ENCODE assay signal across 9 cellular contexts in genomic region chr2:135743860-135744259, GRCh38. TPM values are rescaled to one million over a fixed set of nuclear protein-coding genes. Genes with fewer than 3 reads are reported as not detected.
DNase-seq lines count a peak whose midpoint lies in the region; ATAC-seq lines count a peak whose summit lies in the region.
"Had no signal": no experiment of that assay in that cellular context is flagged by ENCODE, and none has a peak within 500 bp of the region (broad histone marks: within the 10 kb centered on the region; RNA-seq: fewer than 3 reads in every experiment).

No MANE protein-coding gene starts in this region.

- H3K27me3 ChIP-seq in neuronal stem cell (ENCODE audit: control insufficient read depth in 3 of 3, insufficient read depth in 3 of 3, low read depth in 1 of 3, low read length in 3 of 3) = no peaks in the 10 kb centered on the region

- no peak overlapping the region for H3K14ac ChIP-seq in neuronal stem cell (ENCODE audit: low read length)

- H3K4me2 ChIP-seq in neuronal stem cell (ENCODE audit: insufficient read depth, low read length, poor library complexity, severe bottlenecking) = no peak overlapping the region

- H3K9me3 ChIP-seq in neuronal stem cell (replicated peaks in 1 of 2; ENCODE audit: control insufficient read depth in 2 of 2, insufficient read depth in 1 of 2, low read depth in 1 of 2, low read length in 2 of 2) = no peaks in the 10 kb centered on the region

- H2AK5ac ChIP-seq in neuronal stem cell (ENCODE audit: low read depth, low read length) = no peak overlapping the region

- H3K36me3 ChIP-seq in neuronal stem cell (replicated peaks in 1 of 2; ENCODE audit: control insufficient read depth in 2 of 2, insufficient read depth in 2 of 2, low read length in 2 of 2) = peaks cover 4 to 49% of the 10 kb centered on the region in 2 donors

- H3K9ac ChIP-seq in neuronal stem cell (ENCODE audit: low read depth, low read length, poor library complexity) = no peak overlapping the region

- H2BK5ac ChIP-seq in neuronal stem cell (ENCODE audit: low read length) = no peak overlapping the region

- no peak overlapping the region for H2AFZ ChIP-seq in neuronal stem cell (ENCODE audit: low read length)

- H2BK12ac ChIP-seq in neuronal stem cell (ENCODE audit: low read length) = no peak overlapping the region

- H3K23ac ChIP-seq in neuronal stem cell (ENCODE audit: low read depth, low read length, poor library complexity) = no peak overlapping the region

- no peak overlapping the region for H3K18ac ChIP-seq in neuronal stem cell (ENCODE audit: low read length)

- no peak overlapping the region for H4K8ac ChIP-seq in neuronal stem cell (ENCODE audit: low read depth, low read length)

- H3K4me1 ChIP-seq in neuronal stem cell (ENCODE audit: control insufficient read depth in 2 of 2, insufficient read depth in 1 of 2, low read depth in 1 of 2, low read length in 2 of 2) = peaks cover 2 to 5% of the 10 kb centered on the region in 2 donors

- no peak overlapping the region for H3K4ac ChIP-seq in neuronal stem cell (ENCODE audit: low read length)

- DNase-seq in EH (ENCODE audit: low read depth) = peak; percentile 8
- peak; percentile 29 to 82 for DNase-seq in NCI-H524 (lab: John Stamatoyannopoulos, UW)
- DNase-seq in dermis blood vessel endothelial cell = peak; percentile 8
- peak; percentile 43 for DNase-seq in neuronal stem cell (ENCODE audit: low spot score)
- DNase-seq in DMS79 treated with DMSO at 0.1 percent for 48 hours (lab: John Stamatoyannopoulos, UW) = no peak
- DNase-seq: KBM-7 had no signal

- H3K27ac ChIP-seq in neuronal stem cell (replicated peaks; ENCODE audit: low read length) = no peak overlapping the region

- WGBS in neuronal stem cell (ENCODE audit: extremely low coverage in 2 of 2, insufficient read length in 2 of 2, insufficient replicate concordance in 1 of 2), 2 donors = no CpG with 5 or more reads among the region's 1 CpG

- peak overlapping the region in 1 of 2 donors; percentile 77 for H3K4me3 ChIP-seq in neuronal stem cell (ENCODE audit: low read length in 2 of 2)

- H2BK15ac ChIP-seq in neuronal stem cell (ENCODE audit: low read length) = no peak overlapping the region

- H2BK120ac ChIP-seq in neuronal stem cell (ENCODE audit: low read depth, low read length) = no peak overlapping the region

- no peak overlapping the region for H4K91ac ChIP-seq in neuronal stem cell (ENCODE audit: low read depth, low read length, poor library complexity)

- ATAC-seq in HG03025 (IDR thresholded peaks at IDR 0.05; ENCODE audit: low FRiP score, unreplicated experiment) (no peak), GM19328 (IDR thresholded peaks at IDR 0.05; ENCODE audit: unreplicated experiment) (no peak), HG03469 (IDR thresholded peaks at IDR 0.05; ENCODE audit: unreplicated experiment) (no peak)

- H3K79me1 ChIP-seq in neuronal stem cell (ENCODE audit: low read depth, low read length) = peaks cover 10% of the 10 kb centered on the region

RNA-seq across cellular contexts. Expression of gene UBXN4, which starts 2.2 kb away (rescaled TPM):
- total RNA-seq in dermis blood vessel endothelial cell = 69.1 and 89.3 TPM in 2 replicates
- 60.4 TPM for polyA plus RNA-seq in neuronal stem cell (2013, experiment 1 of 2)
- polyA plus RNA-seq in neuronal stem cell (2013, experiment 2 of 2) = 61.9 TPM
